Comparison of ENCODE assay signal across 28 cellular contexts in genomic region chr17:49759203-49759602, GRCh38. TPM values are rescaled to one million over a fixed set of nuclear protein-coding genes. Genes with fewer than 3 reads are reported as not detected.
DNase-seq lines count a peak whose midpoint lies in the region; ATAC-seq and TF ChIP-seq lines count a peak whose summit lies in the region.
"Had no signal": no experiment of that assay in that cellular context is flagged by ENCODE, and none has a peak within 500 bp of the region (broad histone marks: within the 10 kb centered on the region; RNA-seq: fewer than 3 reads in every experiment).

No MANE protein-coding gene starts in this region.

- no peaks in the 10 kb centered on the region for H3K9me3 Mint-ChIP-seq in stimulated activated memory B cell treated with anti-CD40 and anti-IgM and Interleukin-4, amounts not matched to agents 10 μg/mL and 1 μg/mL and 100 μg/mL, for 72 hours
- H3K9me3 Mint-ChIP-seq: activated naive CD8-positive, alpha-beta T cell treated with anti-CD3 and anti-CD28 coated beads, Interleukin-2, amount 10 ng/mL, durations not matched to agents 7 days and 5 days; T-helper 1 cell treated with Interleukin-12 subunit alpha and Interleukin-12 subunit beta and Interleukin-4 antibody, amounts not matched to agents 30 μg/mL and 1 μg/mL, for 36 hours had no signal

- H3K4me2 ChIP-seq in OCI-LY1 (ENCODE audit: low read length): peak overlapping the region; percentile 81; the same call in 1 of the 2 replicates

- no peaks in the 10 kb centered on the region for H3F3A ChIP-seq in OCI-LY1 (ENCODE audit: insufficient read depth, low read length)

- H3K4me1 ChIP-seq in cardiac muscle cell (ENCODE audit: low read depth) (peaks cover 12% of the 10 kb centered on the region), OCI-LY1 (ENCODE audit: insufficient read depth, low read length, severe bottlenecking) (peaks cover 78% of the 10 kb centered on the region)

- peaks cover 82% of the 10 kb centered on the region for H3K4me1 Mint-ChIP-seq in stimulated activated memory B cell treated with anti-CD40 and anti-IgM and Interleukin-4, amounts not matched to agents 10 μg/mL and 1 μg/mL and 100 μg/mL, for 72 hours

- peaks cover 85% of the 10 kb centered on the region for H3K79me2 ChIP-seq in OCI-LY1 (ENCODE audit: insufficient read depth, low read length)

- no peak for ATAC-seq in left ventricle myocardium superior
- ATAC-seq in stimulated activated memory B cell treated with anti-CD40 and anti-IgM and Interleukin-4, amounts not matched to agents 10 μg/mL and 1 μg/mL and 100 μg/mL, for 72 hours: no peak
- ATAC-seq: gastrocnemius medialis, lower lobe of right lung had no signal

- no peak for TF ChIP-seq CTCF in cardiac muscle cell (IDR thresholded peaks at IDR 0.05; ENCODE audit: low read depth, low read length)
- no peak for TF ChIP-seq CTCF in OCI-LY1 (IDR thresholded peaks at IDR 0.05; ENCODE audit: low read length)

- no peak overlapping the region for H2AFZ ChIP-seq in OCI-LY1 (ENCODE audit: low read length)

- no peaks in the 10 kb centered on the region for H3K27me3 Mint-ChIP-seq in stimulated activated memory B cell treated with anti-CD40 and anti-IgM and Interleukin-4, amounts not matched to agents 10 μg/mL and 1 μg/mL and 100 μg/mL, for 72 hours
- H3K27me3 Mint-ChIP-seq: activated naive CD8-positive, alpha-beta T cell treated with anti-CD3 and anti-CD28 coated beads, Interleukin-2, amount 10 ng/mL, durations not matched to agents 7 days and 5 days had no signal

- H3K4me3 ChIP-seq in cardiac muscle cell (no peak overlapping the region), OCI-LY1 (ENCODE audit: low read depth, low read length, poor library complexity, severe bottlenecking) (no peak overlapping the region)
- H3K4me3 ChIP-seq: esophagus squamous epithelium, gastrocnemius medialis, lower lobe of right lung had no signal

- no peaks in the 10 kb centered on the region for H4K20me1 ChIP-seq in OCI-LY1 (ENCODE audit: insufficient read depth, low read length)

- H3K9me3 ChIP-seq in cardiac muscle cell (ENCODE audit: low read depth) (no peaks in the 10 kb centered on the region), OCI-LY1 (ENCODE audit: low read length) (no peaks in the 10 kb centered on the region)
- H3K9me3 ChIP-seq: esophagus squamous epithelium, gastrocnemius medialis, lower lobe of right lung had no signal

- H3K27ac ChIP-seq in cardiac muscle cell: peak overlapping the region; percentile 8
- H3K27ac ChIP-seq in OCI-LY1 (ENCODE audit: low read depth, low read length, poor library complexity, severe bottlenecking): peak overlapping the region; percentile 76
- H3K27ac ChIP-seq: esophagus squamous epithelium, gastrocnemius medialis, lower lobe of right lung, VCaP had no signal

- no peaks in the 10 kb centered on the region for H3K9me2 ChIP-seq in OCI-LY1 (ENCODE audit: low read depth, low read length)

- H3K27me3 ChIP-seq in cardiac muscle cell: no peaks in the 10 kb centered on the region
- no peaks in the 10 kb centered on the region for H3K27me3 ChIP-seq in OCI-LY1 (ENCODE audit: insufficient read depth, low read length)
- H3K27me3 ChIP-seq: esophagus squamous epithelium had no signal

- intact Hi-C loops in left ventricle myocardium superior (cut with micrococcal nuclease): no loop called here

- peak overlapping the region; percentile 4; the same call in 1 of the 2 replicates for H3K9ac ChIP-seq in OCI-LY1 (ENCODE audit: low read length)

- no peak for DNase-seq in cardiac muscle cell (ENCODE audit: low read depth in 1 of 2, low spot score in 1 of 2)
- no peak for DNase-seq in left ventricle myocardium superior
- peak; percentile 50 to 56 for DNase-seq in erythroblast (lab: John Stamatoyannopoulos, UW)
- DNase-seq in stimulated activated CD4-positive, alpha-beta T cell treated with anti-CD3 and anti-CD28 coated beads, Interleukin-4, amount 100 ng/mL, for 1 hour: no peak
- no peak for DNase-seq in T1000 (lab: John Stamatoyannopoulos, UW)
- no peak for DNase-seq in NCI-H187 (lab: John Stamatoyannopoulos, UW)
- DNase-seq: activated CD4-positive, alpha-beta T cell treated with anti-CD3 and anti-CD28 coated beads, Interleukin-2, amount 50 U/mL, for 4 hours; activated naive CD8-positive, alpha-beta T cell treated with anti-CD3 and anti-CD28 coated beads, Interleukin-2, amount 10 ng/mL, durations not matched to agents 7 days and 5 days; activated T-cell treated with anti-CD3 and anti-CD28 coated beads, Interleukin-2, amount 50 U/mL, for 48 hours; DMS53; effector CD8-positive, alpha-beta T cell; esophagus squamous epithelium; gastrocnemius medialis; H7; hippocampal formation; IMR-90; islet precursor cell; lower lobe of right lung; NCI-H1417; NCI-H2107; NCI-H510A treated with DMSO at 0.1 percent for 48 hours; NK-92 treated with Interleukin-12 subunit alpha and Interleukin-12 subunit beta, amount 100 ng/mL, for 24 hours; nucleus accumbens; stimulated activated CD4-positive, alpha-beta T cell treated with anti-CD3 and anti-CD28 coated beads, Interleukin-12 subunit alpha, Interleukin-12 subunit beta, amount 100 ng/mL, for 4 hours had no signal

- H3K36me3 ChIP-seq in cardiac muscle cell (no peaks in the 10 kb centered on the region), OCI-LY1 (ENCODE audit: insufficient read depth, low read length) (peaks cover 13% of the 10 kb centered on the region; the same call in 1 of the 2 replicates)
- H3K36me3 ChIP-seq: gastrocnemius medialis, lower lobe of right lung had no signal

- TF ChIP-seq POLR2A in erythroblast (IDR thresholded peaks at IDR 0.05; ENCODE audit: low read length): peak; percentile 24

- H3K27ac Mint-ChIP-seq in stimulated activated memory B cell treated with anti-CD40 and anti-IgM and Interleukin-4, amounts not matched to agents 10 μg/mL and 1 μg/mL and 100 μg/mL, for 72 hours: peak overlapping the region; percentile 63
- H3K27ac Mint-ChIP-seq: activated naive CD8-positive, alpha-beta T cell treated with anti-CD3 and anti-CD28 coated beads, Interleukin-2, amount 10 ng/mL, durations not matched to agents 7 days and 5 days; T-helper 1 cell treated with Interleukin-12 subunit alpha and Interleukin-12 subunit beta and Interleukin-4 antibody, amounts not matched to agents 30 μg/mL and 1 μg/mL, for 36 hours had no signal

- H3K36me3 Mint-ChIP-seq in stimulated activated memory B cell treated with anti-CD40 and anti-IgM and Interleukin-4, amounts not matched to agents 10 μg/mL and 1 μg/mL and 100 μg/mL, for 72 hours: peaks cover 13% of the 10 kb centered on the region

- H3K4me3 Mint-ChIP-seq in stimulated activated memory B cell treated with anti-CD40 and anti-IgM and Interleukin-4, amounts not matched to agents 10 μg/mL and 1 μg/mL and 100 μg/mL, for 72 hours: no peak overlapping the region
- H3K4me3 Mint-ChIP-seq: activated naive CD8-positive, alpha-beta T cell treated with anti-CD3 and anti-CD28 coated beads, Interleukin-2, amount 10 ng/mL, durations not matched to agents 7 days and 5 days; T-helper 1 cell treated with Interleukin-12 subunit alpha and Interleukin-12 subunit beta and Interleukin-4 antibody, amounts not matched to agents 30 μg/mL and 1 μg/mL, for 36 hours had no signal

RNA-seq across cellular contexts. Expression of gene FAM117A, which starts 4.7 kb away (rescaled TPM):
- total RNA-seq in cardiac muscle cell (19.2 and 30.9 TPM in 2 replicates), left ventricle myocardium superior (11.2 TPM)
- 21.8 and 25.5 TPM in 2 replicates for polyA plus RNA-seq in cardiac muscle cell

RNA-seq across cellular contexts. Expression of gene KAT7, which starts 29.3 kb away (rescaled TPM):
- total RNA-seq in cardiac muscle cell (31.3 and 33.1 TPM in 2 replicates), left ventricle myocardium superior (52.8 TPM)
- 30.0 and 57.4 TPM in 2 replicates for polyA plus RNA-seq in cardiac muscle cell

RNA-seq across cellular contexts. Expression of gene SLC35B1, which starts 51.4 kb away (rescaled TPM):
- total RNA-seq in cardiac muscle cell (73.3 and 139 TPM in 2 replicates), left ventricle myocardium superior (61.5 TPM)
- 77.0 and 143 TPM in 2 replicates for polyA plus RNA-seq in cardiac muscle cell

Comparison
In these comparisons a context has a peak if more than half of its experiments do, and no peak if none do; other contexts are left out.
1. DNase-seq: peak in erythroblast (2 of 2); none in cardiac muscle cell (0 of 2), left ventricle myocardium superior (single experiment), stimulated activated CD4-positive, alpha-beta T cell treated with anti-CD3 and anti-CD28 coated beads, Interleukin-4, amount 100 ng/mL, for 1 hour (single experiment), T1000 (single experiment) and NCI-H187 (0 of 2).